In genomic region chr11:26283852-26284421, GRCh38 we compare ENCODE assay signal across 1 cellular context.
TF ChIP-seq lines count a peak whose summit lies in the region.

No MANE protein-coding gene starts in this region.

TF ChIP-seq in IMR-90, 13 proteins besides CTCF, POLR2A, EP300 and RAD21 (continued from another document):
- TF ChIP-seq USF2 (IDR thresholded peaks at IDR 0.05; ENCODE audit: low read depth, low read length) (no peak), BHLHE40 (IDR thresholded peaks at IDR 0.05; ENCODE audit: low read depth, low read length) (no peak), MAFK (IDR thresholded peaks at IDR 0.05; ENCODE audit: low read depth, low read length) (no peak), MXI1 (IDR thresholded peaks at IDR 0.05; ENCODE audit: borderline replicate concordance, low read depth, low read length) (no peak), SMC3 (IDR thresholded peaks at IDR 0.05; ENCODE audit: low read depth, low read length) (no peak)
